ENCODE assay signal across 7 cellular contexts in the genomic region with DNA sequence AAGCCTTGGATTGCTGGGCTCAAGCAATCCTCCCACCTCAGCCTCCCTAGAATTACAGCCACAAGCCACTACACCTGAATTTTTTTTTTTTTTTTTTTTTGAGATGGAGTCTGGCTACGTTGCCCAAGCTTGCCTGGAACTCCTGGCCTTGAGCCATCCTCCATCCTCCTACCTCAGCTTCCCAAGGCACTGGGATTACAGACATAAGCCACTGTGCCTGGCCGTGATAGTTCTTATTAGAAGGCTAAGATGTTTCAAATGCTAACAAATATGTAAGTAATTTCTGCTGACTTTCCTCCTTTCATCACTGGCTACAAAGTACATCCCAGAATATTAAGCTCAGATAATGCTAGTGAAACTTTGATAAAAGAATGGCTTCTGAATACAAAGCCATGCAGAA.
"Had no signal": no experiment of that assay in that cellular context is flagged by ENCODE, and none has a peak within 500 bp of the region (broad histone marks: within the 10 kb centered on the region; RNA-seq: fewer than 3 reads in every experiment).

No MANE protein-coding gene starts in this region.

- H3K4me3 ChIP-seq: GM12878 had no signal

- DNase-seq: GDM1, GF-D8 had no signal

- ATAC-seq: GM12878 had no signal

- FAIRE-seq: G401.6, GM12878, GM12891, GM18507, GM19239 had no signal
